ENCODE assay signal across 8 cellular contexts in genomic region chr15:66369773-66370651, GRCh38. TPM values are rescaled to one million over a fixed set of nuclear protein-coding genes. Genes with fewer than 3 reads are reported as not detected.
A peak's percentile ranks its signal among the peaks of the same experiment; 100 is the strongest.
DNase-seq lines count a peak whose midpoint lies in the region; ATAC-seq and TF ChIP-seq lines count a peak whose summit lies in the region.

No MANE protein-coding gene starts in this region.

- no peak for TF ChIP-seq CTCF in left ventricle myocardium inferior (IDR thresholded peaks at IDR 0.05; ENCODE audit: borderline replicate concordance)

- H3K4me3 ChIP-seq in GM08714 (ENCODE audit: low read length) (peak overlapping the region; percentile 72; the same call in 1 of the 2 replicates), MG63 (peak overlapping the region; percentile 20), left ventricle myocardium inferior (peak overlapping the region; percentile 61), skin epidermis (peak overlapping the region; percentile 2 to 31 (median 8))

- DNase-seq in MG63 (no peak), left ventricle myocardium inferior (no peak), cerebellum (ENCODE audit: low spot score) (no peak), midbrain (lab: John Stamatoyannopoulos, UW) (no peak)

- H3K36me3 ChIP-seq in MG63 (no peaks in the 10 kb centered on the region), left ventricle myocardium inferior (no peaks in the 10 kb centered on the region)

- no peaks in the 10 kb centered on the region for H3K36me3 Mint-ChIP-seq in activated T-helper 17 cell treated with anti-CD3 and anti-CD28 coated beads, Interleukin-2, amount 50 U/mL, for 72 hours (ENCODE audit: low read depth)

- H3K4me1 Mint-ChIP-seq in activated T-helper 17 cell treated with anti-CD3 and anti-CD28 coated beads, Interleukin-2, amount 50 U/mL, for 72 hours: peaks cover 11% of the 10 kb centered on the region

- ATAC-seq in activated T-helper 17 cell treated with anti-CD3 and anti-CD28 coated beads, Interleukin-2, amount 50 U/mL, for 72 hours (replicated peaks): peak; percentile 90
- no peak for ATAC-seq in HG02970 (IDR thresholded peaks at IDR 0.05; ENCODE audit: low FRiP score, unreplicated experiment)

- H3K9me3 ChIP-seq in MG63 (peaks cover 8% of the 10 kb centered on the region), left ventricle myocardium inferior (replicated peaks) (peaks cover 14% of the 10 kb centered on the region)

- peak overlapping the region; percentile 75 for H3K4me3 Mint-ChIP-seq in activated T-helper 17 cell treated with anti-CD3 and anti-CD28 coated beads, Interleukin-2, amount 50 U/mL, for 72 hours

- H3K4me1 ChIP-seq in left ventricle myocardium inferior: peaks cover 15% of the 10 kb centered on the region

- no peaks in the 10 kb centered on the region for H3K9me3 Mint-ChIP-seq in activated T-helper 17 cell treated with anti-CD3 and anti-CD28 coated beads, Interleukin-2, amount 50 U/mL, for 72 hours

- H3K27me3 ChIP-seq in MG63 (no peaks in the 10 kb centered on the region), left ventricle myocardium inferior (ENCODE audit: low read depth) (no peaks in the 10 kb centered on the region)

- H3K27me3 Mint-ChIP-seq in activated T-helper 17 cell treated with anti-CD3 and anti-CD28 coated beads, Interleukin-2, amount 50 U/mL, for 72 hours: no peaks in the 10 kb centered on the region

- intact Hi-C loops in left ventricle myocardium inferior (cut with micrococcal nuclease): no loop called here

- peak overlapping the region; percentile 89 for H3K27ac Mint-ChIP-seq in activated T-helper 17 cell treated with anti-CD3 and anti-CD28 coated beads, Interleukin-2, amount 50 U/mL, for 72 hours

- H3K27ac ChIP-seq in left ventricle myocardium inferior (replicated peaks): peak overlapping the region; percentile 81
- H3K27ac ChIP-seq in skin epidermis: peak overlapping the region in 20 of 21 experiments; percentile 31 to 85 (median 68)

RNA-seq across cellular contexts. Expression of gene TIPIN, which starts 13.5 kb away (rescaled TPM):
- total RNA-seq in MG63 (2014; rRNA removed; shearing (Covaris generic); ENCODE audit: low replicate concordance): 37.9 and 66.5 TPM in 2 replicates
- total RNA-seq in activated T-helper 17 cell treated with anti-CD3 and anti-CD28 coated beads, Interleukin-2, amount 50 U/mL, for 72 hours: 10 to 100 TPM; 27.1 to 37.9 TPM
- 2.4 TPM for total RNA-seq in left ventricle myocardium inferior
- total RNA-seq in cerebellum: 16.0 TPM

RNA-seq across cellular contexts. Expression of gene MAP2K1, which starts 16.7 kb away (rescaled TPM):
- 14.4 and 20.0 TPM in 2 replicates for total RNA-seq in MG63 (2014; rRNA removed; shearing (Covaris generic); ENCODE audit: low replicate concordance)
- 100 to 1,000 TPM; 107 to 143 TPM for total RNA-seq in activated T-helper 17 cell treated with anti-CD3 and anti-CD28 coated beads, Interleukin-2, amount 50 U/mL, for 72 hours
- total RNA-seq in left ventricle myocardium inferior: 44.9 TPM
- 15.8 TPM for total RNA-seq in cerebellum

Comparison
In these comparisons a context has a peak if more than half of its experiments do, and no peak if none do; other contexts are left out.
1. H3K4me3 ChIP-seq: peak in every context shown above with its lines; median percentile 72 in GM08714; 61 in left ventricle myocardium inferior; 20 in MG63; 8 in skin epidermis.